ENCODE assay signal across 8 cellular contexts in genomic region chr1:960371-961131, GRCh38. TPM values are rescaled to one million over a fixed set of nuclear protein-coding genes. Genes with fewer than 3 reads are reported as not detected.
A peak's percentile ranks its signal among the peaks of the same experiment; 100 is the strongest.
DNase-seq lines count a peak whose midpoint lies in the region; ATAC-seq and TF ChIP-seq lines count a peak whose summit lies in the region.

Gene KLHL17 (plus strand): TSS chr1:960584. CDS start chr1:960694, 110 bp downstream.

- H3K4me3 ChIP-seq in GM06990 (replicated peaks; ENCODE audit: low read depth, low read length): peak within 1 kb of the TSS; percentile 70
- H3K4me3 ChIP-seq in epithelial cell of proximal tubule (ENCODE audit: low read depth, low read length): peak within 1 kb of the TSS; percentile 99
- H3K4me3 ChIP-seq in mucosa of rectum (ENCODE audit: low read length in 2 of 2): peak within 1 kb of the TSS; percentile 52 to 90

- no peak within 1 kb of the TSS for H3K27ac ChIP-seq in mucosa of rectum (ENCODE audit: low read depth in 2 of 2, low read length in 2 of 2)

- peak; percentile 35 for ATAC-seq in HG02870 (IDR thresholded peaks at IDR 0.05; ENCODE audit: unreplicated experiment)

- no peak for TF ChIP-seq CTCF in GM06990 (IDR thresholded peaks at IDR 0.05; ENCODE audit: insufficient read depth, low read length, poor library complexity, severe bottlenecking)
- no peak for TF ChIP-seq CTCF in epithelial cell of proximal tubule (conservative IDR thresholded peaks at IDR 0.05; ENCODE audit: low read depth, low read length)

- H3K27me3 ChIP-seq in GM06990 (replicated peaks; ENCODE audit: control insufficient read depth, insufficient read depth, low read length): no peaks in the 10 kb centered on the region
- no peaks in the 10 kb centered on the region for H3K27me3 ChIP-seq in mucosa of rectum (ENCODE audit: control insufficient read depth in 2 of 2, insufficient read depth in 2 of 2, low read length in 2 of 2)

- peak; percentile 85 for DNase-seq in GM06990 (ENCODE audit: extremely low read depth, insufficient read length)
- peak; percentile 91 for DNase-seq in OCI-M1 (lab: John Stamatoyannopoulos, UW)
- peak; percentile 72 for DNase-seq in activated T-cell treated with anti-CD3 and anti-CD28 coated beads for 24 hours (ENCODE audit: low read depth)
- DNase-seq in epithelial cell of proximal tubule (ENCODE audit: low read depth): no peak
- DNase-seq in stimulated activated CD8-positive, alpha-beta memory T cell treated with anti-CD3 and anti-CD28 coated beads, Interleukin-4, amount 100 ng/mL, for 4 hours (ENCODE audit: low read depth in 2 of 2, low spot score in 1 of 2): peak; percentile 52 to 56
- no peak for DNase-seq in pons (ENCODE audit: low spot score)

- peak within 1 kb of the TSS in 1 of 2 donors; percentile 26 for H3K9ac ChIP-seq in mucosa of rectum (ENCODE audit: low read depth in 1 of 2, low read length in 2 of 2)

- peaks cover 14 to 20% of the 10 kb centered on the region in 2 donors for H3K4me1 ChIP-seq in mucosa of rectum (ENCODE audit: control insufficient read depth in 2 of 2, insufficient read depth in 2 of 2, low read length in 2 of 2)

- H3K36me3 ChIP-seq in GM06990 (ENCODE audit: control insufficient read depth, insufficient read depth, low read length) (peaks cover 11% of the 10 kb centered on the region), mucosa of rectum (ENCODE audit: control insufficient read depth in 2 of 2, insufficient read depth in 2 of 2, low read length in 2 of 2) (peaks cover 9 to 14% of the 10 kb centered on the region in 2 donors)

- H3K9me3 ChIP-seq in mucosa of rectum (ENCODE audit: control insufficient read depth in 2 of 2, low read length in 2 of 2): no peaks in the 10 kb centered on the region

RNA-seq across cellular contexts. Expression of gene KLHL17, which starts in this region (rescaled TPM):
- 11.9 and 33.3 TPM in 2 replicates for total RNA-seq in epithelial cell of proximal tubule

Comparison
In these comparisons a context has a peak if more than half of its experiments do, and no peak if none do; other contexts are left out.
1. DNase-seq: peak in GM06990 (single experiment), OCI-M1 (single experiment), activated T-cell treated with anti-CD3 and anti-CD28 coated beads for 24 hours (single experiment) and stimulated activated CD8-positive, alpha-beta memory T cell treated with anti-CD3 and anti-CD28 coated beads, Interleukin-4, amount 100 ng/mL, for 4 hours (2 of 2); none in epithelial cell of proximal tubule (single experiment) and pons (single experiment).
2. Peak in every context shown above with its lines, with median percentiles within 50 percentile points of each other: H3K4me3 ChIP-seq.